18 cellular contexts compared by ENCODE assay signal in the genomic region with DNA sequence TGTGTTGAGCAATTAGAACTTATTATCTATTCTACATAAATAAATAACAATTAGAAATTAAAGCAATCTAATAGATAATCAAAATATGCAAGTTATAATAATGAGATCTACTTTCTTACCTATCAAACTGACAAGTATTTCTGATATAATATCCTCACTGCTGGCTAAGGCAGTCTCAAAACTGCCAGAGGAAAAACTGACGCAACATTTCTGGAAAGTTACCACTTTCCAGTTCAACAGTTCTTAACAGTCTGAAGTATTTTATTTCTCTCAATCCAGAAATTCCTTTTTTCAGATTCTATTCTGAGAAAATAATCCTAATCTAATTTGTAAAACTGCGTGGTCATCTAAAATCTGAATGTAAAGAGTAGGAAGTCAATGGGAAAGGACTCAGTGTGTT.
DNase-seq lines count a peak whose midpoint lies in the region; ATAC-seq, FAIRE-seq and TF ChIP-seq lines count a peak whose summit lies in the region.
"Had no signal": no experiment of that assay in that cellular context is flagged by ENCODE, and none has a peak within 500 bp of the region (broad histone marks: within the 10 kb centered on the region; RNA-seq: fewer than 3 reads in every experiment).

No MANE protein-coding gene starts in this region.

- peaks cover 12% of the 10 kb centered on the region for H3K4me1 Mint-ChIP-seq in GM23338
- H3K4me1 Mint-ChIP-seq: CD4-positive, alpha-beta memory T cell had no signal

- no peak overlapping the region for H3K27ac ChIP-seq in A549
- H3K27ac ChIP-seq in GM23338 (ENCODE audit: low read depth): no peak overlapping the region
- H3K27ac ChIP-seq in psoas muscle: peak overlapping the region; percentile 81

- H3K36me3 Mint-ChIP-seq in GM23338 (ENCODE audit: low read depth): no peaks in the 10 kb centered on the region
- H3K36me3 Mint-ChIP-seq: CD4-positive, alpha-beta memory T cell had no signal

- CTCF ChIA-PET in A549 (lab: Yijun Ruan, JAX): no interaction called here

- POLR2A ChIA-PET in A549 (lab: Yijun Ruan, JAX): no interaction called here

- no peaks in the 10 kb centered on the region for H3K79me2 ChIP-seq in GM23338 (replicated peaks; ENCODE audit: insufficient read depth)

- intact Hi-C loops in psoas muscle (cut with DNase I): no loop called here

- no peak for TF ChIP-seq POLR2A in A549 (IDR thresholded peaks at IDR 0.05; ENCODE audit: low read length)

- no peak for TF ChIP-seq RAD21 in A549 (conservative IDR thresholded peaks at IDR 0.05 in 1 of 2, IDR thresholded peaks at IDR 0.05 in 1 of 2)

- H3K36me3 ChIP-seq in GM23338 (ENCODE audit: insufficient read depth): peaks cover 4% of the 10 kb centered on the region; the same call in 1 of the 2 replicates
- peaks cover 0 to 31% of the 10 kb centered on the region in 2 donors for H3K36me3 ChIP-seq in psoas muscle (ENCODE audit: insufficient read depth in 1 of 2, low read depth in 1 of 2)
- H3K36me3 ChIP-seq: BE2C had no signal

- no peaks in the 10 kb centered on the region for H3K4me1 ChIP-seq in A549
- H3K4me1 ChIP-seq in GM23338 (ENCODE audit: insufficient read depth): peaks cover 9% of the 10 kb centered on the region
- H3K4me1 ChIP-seq in psoas muscle: peaks cover 49% of the 10 kb centered on the region
- H3K4me1 ChIP-seq: BE2C had no signal

- no peaks in the 10 kb centered on the region for H3K27me3 ChIP-seq in GM23338 (ENCODE audit: insufficient read depth)
- H3K27me3 ChIP-seq in psoas muscle (ENCODE audit: insufficient read depth in 3 of 3, low read length in 2 of 3): no peaks in the 10 kb centered on the region
- H3K27me3 ChIP-seq: BE2C had no signal

- no peak for TF ChIP-seq CTCF in A549 (IDR thresholded peaks at IDR 0.05)
- TF ChIP-seq CTCF in GM23338 (conservative IDR thresholded peaks at IDR 0.05; ENCODE audit: low read depth in 2 of 2): no peak
- TF ChIP-seq CTCF in psoas muscle (IDR thresholded peaks at IDR 0.05): no peak

- TF ChIP-seq EP300 in A549 (IDR thresholded peaks at IDR 0.05): no peak

- ATAC-seq in A549 (no peak), GM23338 (no peak), psoas muscle (no peak), GM21367 (IDR thresholded peaks at IDR 0.05; ENCODE audit: unreplicated experiment) (no peak)

- no peak overlapping the region for H3K4me3 ChIP-seq in A549
- no peak overlapping the region for H3K4me3 ChIP-seq in GM23338
- no peak overlapping the region for H3K4me3 ChIP-seq in psoas muscle

- FAIRE-seq in A549 (lab: Jason Lieb, UNC): no peak
- no peak for FAIRE-seq in GM19239 (lab: Jason Lieb, UNC)
- FAIRE-seq: G401.6 had no signal

- H3K27me3 Mint-ChIP-seq in GM23338 (ENCODE audit: insufficient read depth, low read depth, poor library complexity): no peaks in the 10 kb centered on the region
- H3K27me3 Mint-ChIP-seq: CD4-positive, alpha-beta memory T cell had no signal

- H3K4me3 Mint-ChIP-seq in GM23338: no peak overlapping the region
- H3K4me3 Mint-ChIP-seq: CD4-positive, alpha-beta memory T cell had no signal

- H3K9me3 Mint-ChIP-seq in GM23338: no peaks in the 10 kb centered on the region

- no peak for DNase-seq in A549 (ENCODE audit: low read depth in 1 of 2, low spot score in 1 of 2)
- DNase-seq in GM23338 (ENCODE audit: low spot score): no peak
- peak; percentile 11 for DNase-seq in astrocyte of the hippocampus (ENCODE audit: low read depth, low spot score)
- no peak for DNase-seq in psoas muscle
- no peak for DNase-seq in mesenteric fat pad (ENCODE audit: low spot score)
- DNase-seq in GM19239 (ENCODE audit: insufficient read length, low spot score): no peak
- no peak for DNase-seq in NCI-H2081 treated with DMSO at 0.1 percent for 48 hours (lab: John Stamatoyannopoulos, UW)
- DNase-seq: BE2C; CD4-positive, alpha-beta memory T cell; DMS79 treated with DMSO at 0.1 percent for 48 hours; H7; MM.1S; NCI-H1417; NCI-H1930; NCI-H510A treated with DMSO at 0.1 percent for 48 hours; SIG-M5 had no signal

- H3K4me2 ChIP-seq in A549: no peak overlapping the region
- no peak overlapping the region for H3K4me2 ChIP-seq in GM23338

- no peaks in the 10 kb centered on the region for H3K9me2 ChIP-seq in GM23338 (ENCODE audit: insufficient read depth)

- H3F3A ChIP-seq in GM23338 (replicated peaks; ENCODE audit: low read depth): no peaks in the 10 kb centered on the region

- H2AFZ ChIP-seq in GM23338: no peak overlapping the region

- H3K27ac Mint-ChIP-seq in GM23338: peak overlapping the region; percentile 64; the same call in 1 of the 2 replicates
- H3K27ac Mint-ChIP-seq: CD4-positive, alpha-beta memory T cell had no signal

- 77% methylated on average over 2 of the region's 2 CpGs for WGBS in A549 (ENCODE audit: missing lambda C conversion rate)
- WGBS in psoas muscle, 3 donors: 22 to 29% (median 28%) methylated on average over 2 of the region's 2 CpGs

- H3K9me3 ChIP-seq in A549 (no peaks in the 10 kb centered on the region), psoas muscle (no peaks in the 10 kb centered on the region)
- H3K9me3 ChIP-seq: BE2C had no signal

- no peaks in the 10 kb centered on the region for H4K20me1 ChIP-seq in GM23338 (replicated peaks; ENCODE audit: insufficient read depth)

TF ChIP-seq in A549, 52 proteins besides CTCF, POLR2A, EP300 and RAD21:
- no peak for TF ChIP-seq RFX5 (IDR thresholded peaks at IDR 0.05)
- TF ChIP-seq MAFK (IDR thresholded peaks at IDR 0.05; ENCODE audit: partially characterized antibody): peak; percentile 1
- no peak for TF ChIP-seq HEYL (CRISPR knock-in tag; IDR thresholded peaks at IDR 0.05)

TF ChIP-seq in GM23338, 12 proteins besides CTCF, POLR2A, EP300 and RAD21 (continues in another document):
- TF ChIP-seq NANOG (IDR thresholded peaks at IDR 0.05; ENCODE audit: borderline replicate concordance): no peak
- TF ChIP-seq ZNF331 (CRISPR knock-in tag; IDR thresholded peaks at IDR 0.05; ENCODE audit: low read depth): no peak
- TF ChIP-seq ZNF114 (CRISPR knock-in tag; IDR thresholded peaks at IDR 0.05): no peak
- TF ChIP-seq STAT1 (IDR thresholded peaks at IDR 0.05; ENCODE audit: unreplicated experiment): no peak
- TF ChIP-seq JUNB (IDR thresholded peaks at IDR 0.05; ENCODE audit: unreplicated experiment): no peak
- TF ChIP-seq, protein P1, sequence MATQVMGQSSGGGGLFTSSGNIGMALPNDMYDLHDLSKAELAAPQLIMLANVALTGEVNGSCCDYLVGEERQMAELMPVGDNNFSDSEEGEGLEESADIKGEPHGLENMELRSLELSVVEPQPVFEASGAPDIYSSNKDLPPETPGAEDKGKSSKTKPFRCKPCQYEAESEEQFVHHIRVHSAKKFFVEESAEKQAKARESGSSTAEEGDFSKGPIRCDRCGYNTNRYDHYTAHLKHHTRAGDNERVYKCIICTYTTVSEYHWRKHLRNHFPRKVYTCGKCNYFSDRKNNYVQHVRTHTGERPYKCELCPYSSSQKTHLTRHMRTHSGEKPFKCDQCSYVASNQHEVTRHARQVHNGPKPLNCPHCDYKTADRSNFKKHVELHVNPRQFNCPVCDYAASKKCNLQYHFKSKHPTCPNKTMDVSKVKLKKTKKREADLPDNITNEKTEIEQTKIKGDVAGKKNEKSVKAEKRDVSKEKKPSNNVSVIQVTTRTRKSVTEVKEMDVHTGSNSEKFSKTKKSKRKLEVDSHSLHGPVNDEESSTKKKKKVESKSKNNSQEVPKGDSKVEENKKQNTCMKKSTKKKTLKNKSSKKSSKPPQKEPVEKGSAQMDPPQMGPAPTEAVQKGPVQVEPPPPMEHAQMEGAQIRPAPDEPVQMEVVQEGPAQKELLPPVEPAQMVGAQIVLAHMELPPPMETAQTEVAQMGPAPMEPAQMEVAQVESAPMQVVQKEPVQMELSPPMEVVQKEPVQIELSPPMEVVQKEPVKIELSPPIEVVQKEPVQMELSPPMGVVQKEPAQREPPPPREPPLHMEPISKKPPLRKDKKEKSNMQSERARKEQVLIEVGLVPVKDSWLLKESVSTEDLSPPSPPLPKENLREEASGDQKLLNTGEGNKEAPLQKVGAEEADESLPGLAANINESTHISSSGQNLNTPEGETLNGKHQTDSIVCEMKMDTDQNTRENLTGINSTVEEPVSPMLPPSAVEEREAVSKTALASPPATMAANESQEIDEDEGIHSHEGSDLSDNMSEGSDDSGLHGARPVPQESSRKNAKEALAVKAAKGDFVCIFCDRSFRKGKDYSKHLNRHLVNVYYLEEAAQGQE (IDR thresholded peaks at IDR 0.05; ENCODE audit: unreplicated experiment): no peak
- TF ChIP-seq CREB1 (CRISPR knock-in tag; IDR thresholded peaks at IDR 0.05; ENCODE audit: low read depth): no peak
- no peak for TF ChIP-seq POLR2AphosphoS5 (IDR thresholded peaks at IDR 0.05; ENCODE audit: low read depth)
